ENCODE assay signal across 21 cellular contexts in genomic region chr3:145760036-145760435, GRCh38.
"Had no signal": no experiment of that assay in that cellular context is flagged by ENCODE, and none has a peak within 500 bp of the region (broad histone marks: within the 10 kb centered on the region; RNA-seq: fewer than 3 reads in every experiment).

No MANE protein-coding gene starts in this region.

- DNase-seq: cerebellar nuclear complex; colonic mucosa; cortex of kidney; dorsolateral prefrontal cortex; effector CD4-positive, alpha-beta T cell; effector memory CD4-positive, alpha-beta T cell; erythroblast; esophagus squamous epithelium; foreskin fibroblast; foreskin melanocyte; gastrocnemius medialis; heart left ventricle; hypothalamus; immature natural killer cell; left cardiac atrium; left lung; left ventricle myocardium superior; lower lobe of right lung; mammary epithelial cell; mesendoderm; midbrain had no signal
